8 cellular contexts compared by ENCODE assay signal in genomic region chr17:5706835-5707234, GRCh38.
DNase-seq lines count a peak whose midpoint lies in the region; ATAC-seq lines count a peak whose summit lies in the region.

No MANE protein-coding gene starts in this region.

- DNase-seq in NCI-H2081 (lab: John Stamatoyannopoulos, UW) (peak; percentile 3 to 19), NCI-H2081 treated with DMSO at 0.1 percent for 48 hours (lab: John Stamatoyannopoulos, UW) (no peak), NCI-H226 (peak; percentile 15), middle frontal gyrus (ENCODE audit: extremely low spot score, low spot score) (peak; percentile 18)
- DNase-seq in activated CD4-positive, alpha-beta T cell treated with anti-CD3 and anti-CD28 coated beads, Interleukin-2, amount 50 U/mL, for 1 hour, result peak; percentile 54
- DNase-seq in effector CD4-positive, alpha-beta T cell, result peak; percentile 47
- DNase-seq in stimulated activated CD8-positive, alpha-beta memory T cell treated with anti-CD3 and anti-CD28 coated beads, Interleukin-4, amount 100 ng/mL, for 24 hours (ENCODE audit: low read depth), result peak; percentile 45

- ATAC-seq in GM21737 (IDR thresholded peaks at IDR 0.05; ENCODE audit: unreplicated experiment), result no peak
